In the genomic region with DNA sequence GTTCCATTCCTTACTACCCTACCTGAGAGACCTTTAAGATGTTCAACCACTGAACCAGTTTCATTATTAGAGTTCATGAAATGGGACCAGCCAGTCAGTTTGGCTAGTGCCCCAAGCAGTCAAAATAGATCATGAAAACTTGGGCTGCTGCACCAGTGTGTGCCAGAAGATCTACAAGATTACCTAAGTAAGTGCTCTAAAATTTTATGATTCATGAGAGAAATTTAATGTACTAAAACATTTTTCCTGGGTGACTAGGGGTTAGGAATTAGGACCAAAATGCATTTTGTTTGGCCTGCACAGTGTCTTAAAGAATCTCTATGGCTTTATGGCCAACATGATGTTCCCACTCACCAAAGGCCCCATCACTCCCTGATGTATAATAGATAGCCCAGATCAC, we compare ENCODE assay signal across 1 cellular context.
TF ChIP-seq lines count a peak whose summit lies in the region.

No MANE protein-coding gene starts in this region.

TF ChIP-seq in SK-N-SH, 30 proteins besides CTCF, POLR2A, EP300 and RAD21 (continued from another document):
- TF ChIP-seq, protein P1, sequence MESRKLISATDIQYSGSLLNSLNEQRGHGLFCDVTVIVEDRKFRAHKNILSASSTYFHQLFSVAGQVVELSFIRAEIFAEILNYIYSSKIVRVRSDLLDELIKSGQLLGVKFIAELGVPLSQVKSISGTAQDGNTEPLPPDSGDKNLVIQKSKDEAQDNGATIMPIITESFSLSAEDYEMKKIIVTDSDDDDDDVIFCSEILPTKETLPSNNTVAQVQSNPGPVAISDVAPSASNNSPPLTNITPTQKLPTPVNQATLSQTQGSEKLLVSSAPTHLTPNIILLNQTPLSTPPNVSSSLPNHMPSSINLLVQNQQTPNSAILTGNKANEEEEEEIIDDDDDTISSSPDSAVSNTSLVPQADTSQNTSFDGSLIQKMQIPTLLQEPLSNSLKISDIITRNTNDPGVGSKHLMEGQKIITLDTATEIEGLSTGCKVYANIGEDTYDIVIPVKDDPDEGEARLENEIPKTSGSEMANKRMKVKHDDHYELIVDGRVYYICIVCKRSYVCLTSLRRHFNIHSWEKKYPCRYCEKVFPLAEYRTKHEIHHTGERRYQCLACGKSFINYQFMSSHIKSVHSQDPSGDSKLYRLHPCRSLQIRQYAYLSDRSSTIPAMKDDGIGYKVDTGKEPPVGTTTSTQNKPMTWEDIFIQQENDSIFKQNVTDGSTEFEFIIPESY (IDR thresholded peaks at IDR 0.05; ENCODE audit: borderline replicate concordance, low read depth): no peak
- no peak for TF ChIP-seq POLR2AphosphoS5 (IDR thresholded peaks at IDR 0.05; ENCODE audit: low read depth, low read length)
- TF ChIP-seq ELF1 (IDR thresholded peaks at IDR 0.05): no peak
- TF ChIP-seq, protein P2, sequence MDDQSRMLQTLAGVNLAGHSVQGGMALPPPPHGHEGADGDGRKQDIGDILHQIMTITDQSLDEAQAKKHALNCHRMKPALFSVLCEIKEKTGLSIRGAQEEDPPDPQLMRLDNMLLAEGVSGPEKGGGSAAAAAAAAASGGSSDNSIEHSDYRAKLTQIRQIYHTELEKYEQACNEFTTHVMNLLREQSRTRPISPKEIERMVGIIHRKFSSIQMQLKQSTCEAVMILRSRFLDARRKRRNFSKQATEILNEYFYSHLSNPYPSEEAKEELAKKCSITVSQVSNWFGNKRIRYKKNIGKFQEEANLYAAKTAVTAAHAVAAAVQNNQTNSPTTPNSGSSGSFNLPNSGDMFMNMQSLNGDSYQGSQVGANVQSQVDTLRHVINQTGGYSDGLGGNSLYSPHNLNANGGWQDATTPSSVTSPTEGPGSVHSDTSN (IDR thresholded peaks at IDR 0.05): no peak
- no peak for TF ChIP-seq JUND (IDR thresholded peaks at IDR 0.05)
- TF ChIP-seq TCF12 (IDR thresholded peaks at IDR 0.05): no peak
- TF ChIP-seq EZH2phosphoT487 (IDR thresholded peaks at IDR 0.05; ENCODE audit: borderline replicate concordance, low read depth): no peak
- TF ChIP-seq GATA2 (CRISPR knock-in tag; IDR thresholded peaks at IDR 0.05): no peak
- TF ChIP-seq FOSL2 (IDR thresholded peaks at IDR 0.05; ENCODE audit: borderline replicate concordance, low read depth): no peak
- TF ChIP-seq TEAD4 (IDR thresholded peaks at IDR 0.05; ENCODE audit: borderline replicate concordance, insufficient read depth): no peak
- TF ChIP-seq, protein P3, sequence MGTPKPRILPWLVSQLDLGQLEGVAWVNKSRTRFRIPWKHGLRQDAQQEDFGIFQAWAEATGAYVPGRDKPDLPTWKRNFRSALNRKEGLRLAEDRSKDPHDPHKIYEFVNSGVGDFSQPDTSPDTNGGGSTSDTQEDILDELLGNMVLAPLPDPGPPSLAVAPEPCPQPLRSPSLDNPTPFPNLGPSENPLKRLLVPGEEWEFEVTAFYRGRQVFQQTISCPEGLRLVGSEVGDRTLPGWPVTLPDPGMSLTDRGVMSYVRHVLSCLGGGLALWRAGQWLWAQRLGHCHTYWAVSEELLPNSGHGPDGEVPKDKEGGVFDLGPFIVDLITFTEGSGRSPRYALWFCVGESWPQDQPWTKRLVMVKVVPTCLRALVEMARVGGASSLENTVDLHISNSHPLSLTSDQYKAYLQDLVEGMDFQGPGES (IDR thresholded peaks at IDR 0.05; ENCODE audit: low read depth, low read length): no peak
- TF ChIP-seq MEF2A (IDR thresholded peaks at IDR 0.05; ENCODE audit: borderline replicate concordance, low read depth): no peak
